ENCODE assay signal across 8 cellular contexts in the genomic region with DNA sequence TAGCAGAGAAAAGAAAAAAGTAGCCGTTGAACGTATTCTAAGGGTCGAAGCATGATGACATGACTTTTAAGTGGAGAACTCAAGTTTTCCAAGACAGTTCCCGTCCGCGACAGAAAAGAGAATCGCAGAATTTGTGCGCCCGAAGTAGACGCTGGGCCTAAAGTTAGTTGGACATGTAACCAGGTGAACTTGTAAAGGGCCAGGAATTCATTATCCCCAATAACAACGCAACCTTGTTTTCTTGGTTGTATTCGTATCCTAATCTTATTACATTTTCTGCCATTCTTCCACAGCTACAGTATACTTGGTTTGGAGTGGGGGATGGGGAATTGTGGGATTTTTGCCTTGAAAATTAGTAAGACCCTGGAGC.
DNase-seq lines count a peak whose midpoint lies in the region; ATAC-seq and TF ChIP-seq lines count a peak whose summit lies in the region.

No MANE protein-coding gene starts in this region.

- H3K4me3 ChIP-seq in LNCaP clone FGC (ENCODE audit: low read depth, low read length) (peak overlapping the region; percentile 89), astrocyte of the spinal cord (ENCODE audit: low read depth, low read length) (peak overlapping the region; percentile 88)

- in situ Hi-C loops in astrocyte of the spinal cord (cut with HindIII; ENCODE audit: low sequenced_read_pairs): no loop called here

- peak; percentile 41 for DNase-seq in CD1c-positive myeloid dendritic cell (ENCODE audit: extremely low spot score)
- DNase-seq in LNCaP clone FGC (ENCODE audit: low read depth): no peak
- DNase-seq in astrocyte of the spinal cord (ENCODE audit: low read depth, low spot score): peak; percentile 63
- DNase-seq in kidney tubule cell (ENCODE audit: low spot score): peak; percentile 20
- DNase-seq in superior temporal gyrus (ENCODE audit: extremely low spot score): peak; percentile 46
- no peak for DNase-seq in SKM-1 (lab: John Stamatoyannopoulos, UW; ENCODE audit: unreplicated experiment)

- ATAC-seq in HG02588 (IDR thresholded peaks at IDR 0.05; ENCODE audit: unreplicated experiment) (no peak), HG03135 (IDR thresholded peaks at IDR 0.05; ENCODE audit: unreplicated experiment) (no peak)

- TF ChIP-seq CTCF in LNCaP clone FGC (IDR thresholded peaks at IDR 0.05; ENCODE audit: control insufficient read depth, extremely low read depth, insufficient read depth) (no peak), astrocyte of the spinal cord (IDR thresholded peaks at IDR 0.05; ENCODE audit: low read depth, low read length) (no peak)

Comparison
In these comparisons a context has a peak if more than half of its experiments do, and no peak if none do; other contexts are left out.
1. DNase-seq: peak in CD1c-positive myeloid dendritic cell (single experiment), astrocyte of the spinal cord (single experiment), kidney tubule cell (single experiment) and superior temporal gyrus (single experiment); none in LNCaP clone FGC (single experiment) and SKM-1 (single experiment).